ENCODE assay signal across 24 cellular contexts in genomic region chr17:9912146-9913099, GRCh38. TPM values are rescaled to one million over a fixed set of nuclear protein-coding genes. Genes with fewer than 3 reads are reported as not detected.
"Had no signal": no experiment of that assay in that cellular context is flagged by ENCODE, and none has a peak within 500 bp of the region (broad histone marks: within the 10 kb centered on the region; RNA-seq: fewer than 3 reads in every experiment).

No MANE protein-coding gene starts in this region.

- H3K27ac ChIP-seq: brain microvascular endothelial cell, coronary artery, heart left ventricle, left lung, suprapubic skin had no signal

- H3K4me3 ChIP-seq: coronary artery, heart left ventricle, left lung, suprapubic skin had no signal

- ATAC-seq: activated CD8-positive, alpha-beta T cell treated with anti-CD3 and anti-CD28 coated beads, Interleukin-2, amount 10 ng/mL, durations not matched to agents 7 days and 5 days; activated naive CD8-positive, alpha-beta T cell treated with anti-CD3 and anti-CD28 coated beads, Interleukin-2, amount 50 U/mL, for 24 hours; activated T-cell treated with anti-CD3 and anti-CD28 coated beads, Interleukin-2, amount 50 U/mL, for 4 hours; left lung had no signal

- DNase-seq: activated CD4-positive, alpha-beta T cell treated with anti-CD3 and anti-CD28 coated beads, Interleukin-2, amount 10 ng/mL, durations not matched to agents 24 days and 14 days; activated CD8-positive, alpha-beta T cell treated with anti-CD3 and anti-CD28 coated beads, Interleukin-2, amount 10 ng/mL, durations not matched to agents 7 days and 5 days; activated effector memory CD4-positive, alpha-beta T cell treated with Interleukin-2 at 50 U/mL for 16 hours; activated naive CD4-positive, alpha-beta T cell treated with anti-CD3 and anti-CD28 coated beads, Interleukin-2, amount 10 ng/mL, durations not matched to agents 7 days and 5 days; activated naive CD8-positive, alpha-beta T cell treated with anti-CD3 and anti-CD28 coated beads, Interleukin-2, amount 50 U/mL, for 24 hours; activated T-cell treated with anti-CD3 and anti-CD28 coated beads, Interleukin-2, amount 50 U/mL, for 4 hours; aorta; brain microvascular endothelial cell; central memory CD4-positive, alpha-beta T cell; erythroblast; heart left ventricle; left lung; nephron progenitor cell; occipital lobe; retina; stimulated activated CD4-positive, alpha-beta T cell treated with anti-CD3 and anti-CD28 coated beads, Interleukin-12 subunit alpha, Interleukin-12 subunit beta, amount 100 ng/mL, for 4 hours; stimulated activated CD4-positive, alpha-beta T cell treated with anti-CD3 and anti-CD28 coated beads, Interleukin-1b, Interleukin-23, amount 100 ng/mL, for 48 hours; stimulated activated naive CD4-positive, alpha-beta T cell treated with Interleukin-2 at 50 U/mL for 16 hours; T-helper 1 cell; T1000; trophoblast cell had no signal

- H3K27me3 ChIP-seq: brain microvascular endothelial cell, heart left ventricle, suprapubic skin had no signal

RNA-seq across cellular contexts. Expression of gene RCVRN, which starts 7.4 kb away (rescaled TPM):
- total RNA-seq: activated CD4-positive, alpha-beta T cell treated with anti-CD3 and anti-CD28 coated beads, Interleukin-2, amount 10 ng/mL, durations not matched to agents 24 days and 14 days; activated CD8-positive, alpha-beta T cell treated with anti-CD3 and anti-CD28 coated beads, Interleukin-2, amount 10 ng/mL, durations not matched to agents 7 days and 5 days; activated T-cell treated with anti-CD3 and anti-CD28 coated beads, Interleukin-2, amount 50 U/mL, for 4 hours; lung microvascular endothelial cell had no signal
